In genomic region chr4:992297-993110, GRCh38 we compare ENCODE assay signal across 1 cellular context.
TF ChIP-seq lines count a peak whose summit lies in the region.

No MANE protein-coding gene starts in this region.

TF ChIP-seq in HepG2, 621 proteins besides CTCF, POLR2A, EP300 and RAD21 (continued from another document and continues in another):
- TF ChIP-seq IRF1 (CRISPR knock-in tag; IDR thresholded peaks at IDR 0.05; ENCODE audit: low read depth) (peak; percentile 41; the same call in 1 of the 2 replicates), ZNF326 (CRISPR knock-in tag; IDR thresholded peaks at IDR 0.05; ENCODE audit: borderline replicate concordance) (no peak), ZNF232 (CRISPR knock-in tag; IDR thresholded peaks at IDR 0.05; ENCODE audit: borderline replicate concordance) (no peak; the same call in 1 of the 2 replicates), CBX5 (CRISPR knock-in tag; IDR thresholded peaks at IDR 0.05; ENCODE audit: borderline replicate concordance) (peak; percentile 72; the same call in 1 of the 2 replicates), ZMAT3 (CRISPR knock-in tag; conservative IDR thresholded peaks at IDR 0.05) (peak; percentile 70), ZFX (CRISPR knock-in tag; IDR thresholded peaks at IDR 0.05; ENCODE audit: low read depth) (peak; percentile 82; the same call in 1 of the 2 replicates), ZBTB42 (CRISPR knock-in tag; IDR thresholded peaks at IDR 0.05) (peak; percentile 55), RCOR2 (CRISPR knock-in tag; IDR thresholded peaks at IDR 0.05) (peak; percentile 60; the same call in 1 of the 2 replicates), RXRA (CRISPR knock-in tag; IDR thresholded peaks at IDR 0.05) (peak; percentile 89), DMAP1 (CRISPR knock-in tag; IDR thresholded peaks at IDR 0.05) (peak; percentile 66; the same call in 1 of the 2 replicates), SALL1 (CRISPR knock-in tag; IDR thresholded peaks at IDR 0.05) (peak; percentile 89), HMG20B (CRISPR knock-in tag; conservative IDR thresholded peaks at IDR 0.05) (peak; percentile 76), ZNF331 (CRISPR knock-in tag; IDR thresholded peaks at IDR 0.05) (no peak; the same call in none of the 2 replicates), SSRP1 (CRISPR knock-in tag; IDR thresholded peaks at IDR 0.05) (peak; percentile 82; the same call in 1 of the 2 replicates), ZNF616 (CRISPR knock-in tag; IDR thresholded peaks at IDR 0.05; ENCODE audit: low read depth) (0 out of 2 replicates have a peak, but pooled peaks have one; percentile 2), MIER3 (CRISPR knock-in tag; IDR thresholded peaks at IDR 0.05; ENCODE audit: borderline replicate concordance) (peak; percentile 97), SMARCE1 (IDR thresholded peaks at IDR 0.05; ENCODE audit: borderline replicate concordance) (no peak), ZNF510 (CRISPR knock-in tag; IDR thresholded peaks at IDR 0.05; ENCODE audit: low read depth) (peak; percentile 95), ARNT (IDR thresholded peaks at IDR 0.05) (no peak), HNF4G (IDR thresholded peaks at IDR 0.05; ENCODE audit: borderline replicate concordance, low read depth, low read length) (peak; percentile 80), HNF4G (CRISPR knock-in tag; IDR thresholded peaks at IDR 0.05; ENCODE audit: borderline replicate concordance, low read depth) (peak; percentile 75; the same call in 1 of the 2 replicates)
- TF ChIP-seq, protein P1, sequence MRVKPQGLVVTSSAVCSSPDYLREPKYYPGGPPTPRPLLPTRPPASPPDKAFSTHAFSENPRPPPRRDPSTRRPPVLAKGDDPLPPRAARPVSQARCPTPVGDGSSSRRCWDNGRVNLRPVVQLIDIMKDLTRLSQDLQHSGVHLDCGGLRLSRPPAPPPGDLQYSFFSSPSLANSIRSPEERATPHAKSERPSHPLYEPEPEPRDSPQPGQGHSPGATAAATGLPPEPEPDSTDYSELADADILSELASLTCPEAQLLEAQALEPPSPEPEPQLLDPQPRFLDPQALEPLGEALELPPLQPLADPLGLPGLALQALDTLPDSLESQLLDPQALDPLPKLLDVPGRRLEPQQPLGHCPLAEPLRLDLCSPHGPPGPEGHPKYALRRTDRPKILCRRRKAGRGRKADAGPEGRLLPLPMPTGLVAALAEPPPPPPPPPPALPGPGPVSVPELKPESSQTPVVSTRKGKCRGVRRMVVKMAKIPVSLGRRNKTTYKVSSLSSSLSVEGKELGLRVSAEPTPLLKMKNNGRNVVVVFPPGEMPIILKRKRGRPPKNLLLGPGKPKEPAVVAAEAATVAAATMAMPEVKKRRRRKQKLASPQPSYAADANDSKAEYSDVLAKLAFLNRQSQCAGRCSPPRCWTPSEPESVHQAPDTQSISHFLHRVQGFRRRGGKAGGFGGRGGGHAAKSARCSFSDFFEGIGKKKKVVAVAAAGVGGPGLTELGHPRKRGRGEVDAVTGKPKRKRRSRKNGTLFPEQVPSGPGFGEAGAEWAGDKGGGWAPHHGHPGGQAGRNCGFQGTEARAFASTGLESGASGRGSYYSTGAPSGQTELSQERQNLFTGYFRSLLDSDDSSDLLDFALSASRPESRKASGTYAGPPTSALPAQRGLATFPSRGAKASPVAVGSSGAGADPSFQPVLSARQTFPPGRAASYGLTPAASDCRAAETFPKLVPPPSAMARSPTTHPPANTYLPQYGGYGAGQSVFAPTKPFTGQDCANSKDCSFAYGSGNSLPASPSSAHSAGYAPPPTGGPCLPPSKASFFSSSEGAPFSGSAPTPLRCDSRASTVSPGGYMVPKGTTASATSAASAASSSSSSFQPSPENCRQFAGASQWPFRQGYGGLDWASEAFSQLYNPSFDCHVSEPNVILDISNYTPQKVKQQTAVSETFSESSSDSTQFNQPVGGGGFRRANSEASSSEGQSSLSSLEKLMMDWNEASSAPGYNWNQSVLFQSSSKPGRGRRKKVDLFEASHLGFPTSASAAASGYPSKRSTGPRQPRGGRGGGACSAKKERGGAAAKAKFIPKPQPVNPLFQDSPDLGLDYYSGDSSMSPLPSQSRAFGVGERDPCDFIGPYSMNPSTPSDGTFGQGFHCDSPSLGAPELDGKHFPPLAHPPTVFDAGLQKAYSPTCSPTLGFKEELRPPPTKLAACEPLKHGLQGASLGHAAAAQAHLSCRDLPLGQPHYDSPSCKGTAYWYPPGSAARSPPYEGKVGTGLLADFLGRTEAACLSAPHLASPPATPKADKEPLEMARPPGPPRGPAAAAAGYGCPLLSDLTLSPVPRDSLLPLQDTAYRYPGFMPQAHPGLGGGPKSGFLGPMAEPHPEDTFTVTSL (CRISPR knock-in tag; IDR thresholded peaks at IDR 0.05; ENCODE audit: borderline replicate concordance), result peak; percentile 70; the same call in 1 of the 2 replicates
- TF ChIP-seq, protein P2, sequence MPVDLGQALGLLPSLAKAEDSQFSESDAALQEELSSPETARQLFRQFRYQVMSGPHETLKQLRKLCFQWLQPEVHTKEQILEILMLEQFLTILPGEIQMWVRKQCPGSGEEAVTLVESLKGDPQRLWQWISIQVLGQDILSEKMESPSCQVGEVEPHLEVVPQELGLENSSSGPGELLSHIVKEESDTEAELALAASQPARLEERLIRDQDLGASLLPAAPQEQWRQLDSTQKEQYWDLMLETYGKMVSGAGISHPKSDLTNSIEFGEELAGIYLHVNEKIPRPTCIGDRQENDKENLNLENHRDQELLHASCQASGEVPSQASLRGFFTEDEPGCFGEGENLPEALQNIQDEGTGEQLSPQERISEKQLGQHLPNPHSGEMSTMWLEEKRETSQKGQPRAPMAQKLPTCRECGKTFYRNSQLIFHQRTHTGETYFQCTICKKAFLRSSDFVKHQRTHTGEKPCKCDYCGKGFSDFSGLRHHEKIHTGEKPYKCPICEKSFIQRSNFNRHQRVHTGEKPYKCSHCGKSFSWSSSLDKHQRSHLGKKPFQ (CRISPR knock-in tag; IDR thresholded peaks at IDR 0.05; ENCODE audit: insufficient replicate concordance), result peak; percentile 68
- TF ChIP-seq, protein P3, sequence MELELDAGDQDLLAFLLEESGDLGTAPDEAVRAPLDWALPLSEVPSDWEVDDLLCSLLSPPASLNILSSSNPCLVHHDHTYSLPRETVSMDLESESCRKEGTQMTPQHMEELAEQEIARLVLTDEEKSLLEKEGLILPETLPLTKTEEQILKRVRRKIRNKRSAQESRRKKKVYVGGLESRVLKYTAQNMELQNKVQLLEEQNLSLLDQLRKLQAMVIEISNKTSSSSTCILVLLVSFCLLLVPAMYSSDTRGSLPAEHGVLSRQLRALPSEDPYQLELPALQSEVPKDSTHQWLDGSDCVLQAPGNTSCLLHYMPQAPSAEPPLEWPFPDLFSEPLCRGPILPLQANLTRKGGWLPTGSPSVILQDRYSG (CRISPR knock-in tag; IDR thresholded peaks at IDR 0.05), result no peak
- TF ChIP-seq, protein P4, sequence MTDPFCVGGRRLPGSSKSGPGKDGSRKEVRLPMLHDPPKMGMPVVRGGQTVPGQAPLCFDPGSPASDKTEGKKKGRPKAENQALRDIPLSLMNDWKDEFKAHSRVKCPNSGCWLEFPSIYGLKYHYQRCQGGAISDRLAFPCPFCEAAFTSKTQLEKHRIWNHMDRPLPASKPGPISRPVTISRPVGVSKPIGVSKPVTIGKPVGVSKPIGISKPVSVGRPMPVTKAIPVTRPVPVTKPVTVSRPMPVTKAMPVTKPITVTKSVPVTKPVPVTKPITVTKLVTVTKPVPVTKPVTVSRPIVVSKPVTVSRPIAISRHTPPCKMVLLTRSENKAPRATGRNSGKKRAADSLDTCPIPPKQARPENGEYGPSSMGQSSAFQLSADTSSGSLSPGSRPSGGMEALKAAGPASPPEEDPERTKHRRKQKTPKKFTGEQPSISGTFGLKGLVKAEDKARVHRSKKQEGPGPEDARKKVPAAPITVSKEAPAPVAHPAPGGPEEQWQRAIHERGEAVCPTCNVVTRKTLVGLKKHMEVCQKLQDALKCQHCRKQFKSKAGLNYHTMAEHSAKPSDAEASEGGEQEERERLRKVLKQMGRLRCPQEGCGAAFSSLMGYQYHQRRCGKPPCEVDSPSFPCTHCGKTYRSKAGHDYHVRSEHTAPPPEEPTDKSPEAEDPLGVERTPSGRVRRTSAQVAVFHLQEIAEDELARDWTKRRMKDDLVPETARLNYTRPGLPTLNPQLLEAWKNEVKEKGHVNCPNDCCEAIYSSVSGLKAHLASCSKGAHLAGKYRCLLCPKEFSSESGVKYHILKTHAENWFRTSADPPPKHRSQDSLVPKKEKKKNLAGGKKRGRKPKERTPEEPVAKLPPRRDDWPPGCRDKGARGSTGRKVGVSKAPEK (CRISPR knock-in tag; IDR thresholded peaks at IDR 0.05; ENCODE audit: borderline replicate concordance), result no peak; the same call in 1 of the 2 replicates
- TF ChIP-seq, protein P5, sequence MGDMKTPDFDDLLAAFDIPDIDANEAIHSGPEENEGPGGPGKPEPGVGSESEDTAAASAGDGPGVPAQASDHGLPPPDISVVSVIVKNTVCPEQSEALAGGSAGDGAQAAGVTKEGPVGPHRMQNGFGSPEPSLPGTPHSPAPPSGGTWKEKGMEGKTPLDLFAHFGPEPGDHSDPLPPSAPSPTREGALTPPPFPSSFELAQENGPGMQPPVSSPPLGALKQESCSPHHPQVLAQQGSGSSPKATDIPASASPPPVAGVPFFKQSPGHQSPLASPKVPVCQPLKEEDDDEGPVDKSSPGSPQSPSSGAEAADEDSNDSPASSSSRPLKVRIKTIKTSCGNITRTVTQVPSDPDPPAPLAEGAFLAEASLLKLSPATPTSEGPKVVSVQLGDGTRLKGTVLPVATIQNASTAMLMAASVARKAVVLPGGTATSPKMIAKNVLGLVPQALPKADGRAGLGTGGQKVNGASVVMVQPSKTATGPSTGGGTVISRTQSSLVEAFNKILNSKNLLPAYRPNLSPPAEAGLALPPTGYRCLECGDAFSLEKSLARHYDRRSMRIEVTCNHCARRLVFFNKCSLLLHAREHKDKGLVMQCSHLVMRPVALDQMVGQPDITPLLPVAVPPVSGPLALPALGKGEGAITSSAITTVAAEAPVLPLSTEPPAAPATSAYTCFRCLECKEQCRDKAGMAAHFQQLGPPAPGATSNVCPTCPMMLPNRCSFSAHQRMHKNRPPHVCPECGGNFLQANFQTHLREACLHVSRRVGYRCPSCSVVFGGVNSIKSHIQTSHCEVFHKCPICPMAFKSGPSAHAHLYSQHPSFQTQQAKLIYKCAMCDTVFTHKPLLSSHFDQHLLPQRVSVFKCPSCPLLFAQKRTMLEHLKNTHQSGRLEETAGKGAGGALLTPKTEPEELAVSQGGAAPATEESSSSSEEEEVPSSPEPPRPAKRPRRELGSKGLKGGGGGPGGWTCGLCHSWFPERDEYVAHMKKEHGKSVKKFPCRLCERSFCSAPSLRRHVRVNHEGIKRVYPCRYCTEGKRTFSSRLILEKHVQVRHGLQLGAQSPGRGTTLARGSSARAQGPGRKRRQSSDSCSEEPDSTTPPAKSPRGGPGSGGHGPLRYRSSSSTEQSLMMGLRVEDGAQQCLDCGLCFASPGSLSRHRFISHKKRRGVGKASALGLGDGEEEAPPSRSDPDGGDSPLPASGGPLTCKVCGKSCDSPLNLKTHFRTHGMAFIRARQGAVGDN (CRISPR knock-in tag; IDR thresholded peaks at IDR 0.05), result peak; percentile 88
- TF ChIP-seq, protein P6, sequence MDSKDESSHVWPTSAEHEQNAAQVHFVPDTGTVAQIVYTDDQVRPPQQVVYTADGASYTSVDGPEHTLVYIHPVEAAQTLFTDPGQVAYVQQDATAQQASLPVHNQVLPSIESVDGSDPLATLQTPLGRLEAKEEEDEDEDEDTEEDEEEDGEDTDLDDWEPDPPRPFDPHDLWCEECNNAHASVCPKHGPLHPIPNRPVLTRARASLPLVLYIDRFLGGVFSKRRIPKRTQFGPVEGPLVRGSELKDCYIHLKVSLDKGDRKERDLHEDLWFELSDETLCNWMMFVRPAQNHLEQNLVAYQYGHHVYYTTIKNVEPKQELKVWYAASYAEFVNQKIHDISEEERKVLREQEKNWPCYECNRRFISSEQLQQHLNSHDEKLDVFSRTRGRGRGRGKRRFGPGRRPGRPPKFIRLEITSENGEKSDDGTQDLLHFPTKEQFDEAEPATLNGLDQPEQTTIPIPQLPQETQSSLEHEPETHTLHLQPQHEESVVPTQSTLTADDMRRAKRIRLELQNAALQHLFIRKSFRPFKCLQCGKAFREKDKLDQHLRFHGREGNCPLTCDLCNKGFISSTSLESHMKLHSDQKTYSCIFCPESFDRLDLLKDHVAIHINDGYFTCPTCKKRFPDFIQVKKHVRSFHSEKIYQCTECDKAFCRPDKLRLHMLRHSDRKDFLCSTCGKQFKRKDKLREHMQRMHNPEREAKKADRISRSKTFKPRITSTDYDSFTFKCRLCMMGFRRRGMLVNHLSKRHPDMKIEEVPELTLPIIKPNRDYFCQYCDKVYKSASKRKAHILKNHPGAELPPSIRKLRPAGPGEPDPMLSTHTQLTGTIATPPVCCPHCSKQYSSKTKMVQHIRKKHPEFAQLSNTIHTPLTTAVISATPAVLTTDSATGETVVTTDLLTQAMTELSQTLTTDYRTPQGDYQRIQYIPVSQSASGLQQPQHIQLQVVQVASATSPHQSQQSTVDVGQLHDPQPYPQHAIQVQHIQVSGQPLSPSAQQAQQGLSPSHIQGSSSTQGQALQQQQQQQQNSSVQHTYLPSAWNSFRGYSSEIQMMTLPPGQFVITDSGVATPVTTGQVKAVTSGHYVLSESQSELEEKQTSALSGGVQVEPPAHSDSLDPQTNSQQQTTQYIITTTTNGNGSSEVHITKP (CRISPR knock-in tag; IDR thresholded peaks at IDR 0.05; ENCODE audit: low read depth), result peak; percentile 74
- TF ChIP-seq, protein P7, sequence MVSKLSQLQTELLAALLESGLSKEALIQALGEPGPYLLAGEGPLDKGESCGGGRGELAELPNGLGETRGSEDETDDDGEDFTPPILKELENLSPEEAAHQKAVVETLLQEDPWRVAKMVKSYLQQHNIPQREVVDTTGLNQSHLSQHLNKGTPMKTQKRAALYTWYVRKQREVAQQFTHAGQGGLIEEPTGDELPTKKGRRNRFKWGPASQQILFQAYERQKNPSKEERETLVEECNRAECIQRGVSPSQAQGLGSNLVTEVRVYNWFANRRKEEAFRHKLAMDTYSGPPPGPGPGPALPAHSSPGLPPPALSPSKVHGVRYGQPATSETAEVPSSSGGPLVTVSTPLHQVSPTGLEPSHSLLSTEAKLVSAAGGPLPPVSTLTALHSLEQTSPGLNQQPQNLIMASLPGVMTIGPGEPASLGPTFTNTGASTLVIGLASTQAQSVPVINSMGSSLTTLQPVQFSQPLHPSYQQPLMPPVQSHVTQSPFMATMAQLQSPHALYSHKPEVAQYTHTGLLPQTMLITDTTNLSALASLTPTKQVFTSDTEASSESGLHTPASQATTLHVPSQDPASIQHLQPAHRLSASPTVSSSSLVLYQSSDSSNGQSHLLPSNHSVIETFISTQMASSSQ (IDR thresholded peaks at IDR 0.05; ENCODE audit: low read depth), result 0 out of 2 replicates have a peak, but pooled peaks have one; percentile 21
- TF ChIP-seq, protein P7 (CRISPR knock-in tag; IDR thresholded peaks at IDR 0.05; ENCODE audit: borderline replicate concordance), result peak; percentile 62; the same call in 1 of the 2 replicates
